In the genomic region with DNA sequence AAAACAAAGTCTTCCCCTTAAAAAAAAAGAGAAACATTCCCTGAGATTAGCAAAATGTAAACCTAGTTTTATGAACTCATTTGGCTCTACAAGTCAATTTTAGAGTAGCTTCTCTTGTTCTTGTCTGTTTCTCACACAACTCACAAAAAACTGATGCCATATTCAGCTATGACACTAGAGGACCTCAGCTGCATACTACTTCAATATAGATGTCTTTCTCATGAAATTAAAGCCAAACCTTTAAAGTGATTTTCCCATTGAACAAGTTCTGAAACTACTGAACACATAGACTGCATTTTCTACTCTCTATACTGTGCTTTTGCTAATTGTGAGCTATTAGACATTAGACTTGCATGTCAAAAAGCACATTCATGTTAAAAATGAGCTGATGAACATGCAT, we compare ENCODE assay signal across 8 cellular contexts. TPM values are rescaled to one million over a fixed set of nuclear protein-coding genes. Genes with fewer than 3 reads are reported as not detected.
DNase-seq lines count a peak whose midpoint lies in the region; ATAC-seq and TF ChIP-seq lines count a peak whose summit lies in the region.

No MANE protein-coding gene starts in this region.

- no peak overlapping the region for H3K4me3 ChIP-seq in Jurkat, Clone E6-1 (ENCODE audit: low read length)
- no peak overlapping the region for H3K4me3 ChIP-seq in WERI-Rb-1 (ENCODE audit: low read depth, low read length)
- no peak overlapping the region for H3K4me3 ChIP-seq in left lung

- intact Hi-C loops in left lung (cut with DNase I), result no loop called here

- peaks cover 0 to 3% of the 10 kb centered on the region in 2 donors for H3K4me1 ChIP-seq in left lung

- DNase-seq in CMK (ENCODE audit: low read depth) (peak; percentile 17), WERI-Rb-1 (no peak), left lung (no peak), DMS79 treated with DMSO at 0.1 percent for 48 hours (lab: John Stamatoyannopoulos, UW) (no peak)
- DNase-seq in Jurkat, Clone E6-1 (ENCODE audit: low read depth, low spot score), result peak; percentile 44
- DNase-seq in activated CD4-positive, alpha-beta T cell treated with anti-CD3 and anti-CD28 coated beads for 4 hours, result no peak

- H3K36me3 ChIP-seq in WERI-Rb-1 (no peaks in the 10 kb centered on the region), left lung (no peaks in the 10 kb centered on the region)

- H3K9me3 ChIP-seq in WERI-Rb-1 (ENCODE audit: severe bottlenecking) (no peaks in the 10 kb centered on the region), left lung (no peaks in the 10 kb centered on the region)

- H3K27ac ChIP-seq in WERI-Rb-1 (no peak overlapping the region), left lung (no peak overlapping the region)

- H3K27me3 ChIP-seq in WERI-Rb-1 (ENCODE audit: insufficient read depth, low read depth, severe bottlenecking) (no peaks in the 10 kb centered on the region), left lung (no peaks in the 10 kb centered on the region)

- TF ChIP-seq CTCF in WERI-Rb-1 (IDR thresholded peaks at IDR 0.05; ENCODE audit: low read depth, low read length) (peak; percentile 56), left lung (IDR thresholded peaks at IDR 0.05) (peak; percentile 18 to 19)

- ATAC-seq in GM18907 (IDR thresholded peaks at IDR 0.05; ENCODE audit: unreplicated experiment), result peak; percentile 67
- peak; percentile 57 for ATAC-seq in left lung
- no peak for ATAC-seq in HG02571 (IDR thresholded peaks at IDR 0.05; ENCODE audit: unreplicated experiment)

RNA-seq across cellular contexts. Expression of a gene that starts 49.8 kb away (rescaled TPM):
- polyA plus RNA-seq in Jurkat, Clone E6-1 (2012; ENCODE audit: insufficient read depth, insufficient read length), result 17.3 TPM
- 10 to 100 TPM; 36.1 to 43.9 TPM for total RNA-seq in left lung

RNA-seq across cellular contexts. Expression of a gene that starts 50.1 kb away (rescaled TPM):
- 78.3 TPM for polyA plus RNA-seq in Jurkat, Clone E6-1 (2012; ENCODE audit: insufficient read depth, insufficient read length)
- total RNA-seq in left lung, result 10 to 100 TPM; 38.9 to 42.3 TPM

Comparison
In these comparisons a context has a peak if more than half of its experiments do, and no peak if none do; other contexts are left out.
1. DNase-seq: peak in CMK (single experiment) and Jurkat, Clone E6-1 (single experiment); none in WERI-Rb-1 (single experiment), left lung (0 of 2), activated CD4-positive, alpha-beta T cell treated with anti-CD3 and anti-CD28 coated beads for 4 hours (0 of 2) and DMS79 treated with DMSO at 0.1 percent for 48 hours (single experiment).